In genomic region chr7:120717166-120717565, GRCh38 we compare ENCODE assay signal across 22 cellular contexts.
"Had no signal": no experiment of that assay in that cellular context is flagged by ENCODE, and none has a peak within 500 bp of the region (broad histone marks: within the 10 kb centered on the region; RNA-seq: fewer than 3 reads in every experiment).

No MANE protein-coding gene starts in this region.

- H3K27me3 ChIP-seq: Peyer's patch, SJCRH30 had no signal

- H3K9me3 ChIP-seq: Peyer's patch, SJCRH30 had no signal

- H3K27ac ChIP-seq: KMS-11, Peyer's patch, SJCRH30 had no signal

- FAIRE-seq: K562 had no signal

- H3K4me2 ChIP-seq: KMS-11 had no signal

- H3K27ac Mint-ChIP-seq: IgD-negative memory B cell had no signal

- H3K9ac ChIP-seq: KMS-11 had no signal

- H3K4me1 ChIP-seq: Peyer's patch, SJCRH30 had no signal

- H3K36me3 Mint-ChIP-seq: IgD-negative memory B cell had no signal

- DNase-seq: Kasumi-1, MM.1S, NCI-H1092 treated with DMSO at 0.1 percent for 48 hours, NCI-H1436, NCI-H187, NCI-H2029, NCI-H2081 treated with DMSO at 0.1 percent for 48 hours, NCI-H2171, NCI-H226, NCI-H446, NCI-H510A, NCI-H524 treated with DMSO at 0.1 percent for 48 hours, NCI-H69, NCI-H774, Peyer's patch, SHP77 treated with DMSO at 0.1 percent for 48 hours, SJCRH30 had no signal

- ATAC-seq: K562, Right ventricle myocardium inferior, SK-N-SH treated with all-trans-retinoic acid at 6 μM for 48 hours had no signal

- H3K4me3 Mint-ChIP-seq: IgD-negative memory B cell had no signal

- H3K4me1 Mint-ChIP-seq: IgD-negative memory B cell had no signal

- H3K36me3 ChIP-seq: Peyer's patch, SJCRH30 had no signal

- H3K4me3 ChIP-seq: K562, Peyer's patch, SJCRH30 had no signal
